1 cellular context compared by ENCODE assay signal in genomic region chr2:70029814-70030409, GRCh38.
TF ChIP-seq lines count a peak whose summit lies in the region.

No MANE protein-coding gene starts in this region.

TF ChIP-seq in K562, 482 proteins besides CTCF, POLR2A, EP300 and RAD21 (continued from another document and continues in another):
- TF ChIP-seq HBP1 (CRISPR knock-in tag; IDR thresholded peaks at IDR 0.05) (0 out of 2 replicates have a peak, but pooled peaks have one; percentile 15), TOE1 (IDR thresholded peaks at IDR 0.05; ENCODE audit: borderline replicate concordance) (peak; percentile 98), TOE1 (CRISPR knock-in tag; IDR thresholded peaks at IDR 0.05; ENCODE audit: borderline replicate concordance, low read depth) (no peak), RBM17 (IDR thresholded peaks at IDR 0.05; ENCODE audit: borderline replicate concordance, low read depth, low read length) (no peak), BRF1 (IDR thresholded peaks at IDR 0.05; ENCODE audit: borderline replicate concordance, extremely low read depth, insufficient read length) (no peak), KLF6 (CRISPR knock-in tag; IDR thresholded peaks at IDR 0.05; ENCODE audit: borderline replicate concordance) (peak; percentile 4; the same call in 1 of the 2 replicates), MTA3 (IDR thresholded peaks at IDR 0.05; ENCODE audit: borderline replicate concordance) (no peak; the same call in 1 of the 2 replicates), POLR2AphosphoS5 (IDR thresholded peaks at IDR 0.05; ENCODE audit: control insufficient read depth, insufficient read depth, low read depth, low read length) (peak; percentile 36; the same call in 1 of the 2 replicates), ARID2 (IDR thresholded peaks at IDR 0.05) (no peak), USF2 (CRISPR knock-in tag; IDR thresholded peaks at IDR 0.05) (peak; percentile 91), ZNF639 (CRISPR knock-in tag; conservative IDR thresholded peaks at IDR 0.05 in 1 of 2, IDR thresholded peaks at IDR 0.05 in 1 of 2) (peak in 1 of 2 experiments; percentile 50; a peak in 1 of 4 replicates), NR2C2 (CRISPR knock-in tag; IDR thresholded peaks at IDR 0.05) (no peak), NR2C2 (tag; IDR thresholded peaks at IDR 0.05) (no peak), PHF8 (IDR thresholded peaks at IDR 0.05; ENCODE audit: borderline replicate concordance, low read length) (peak; percentile 37; the same call in 1 of the 2 replicates), ZNF592 (IDR thresholded peaks at IDR 0.05) (peak; percentile 92), BRD9 (IDR thresholded peaks at IDR 0.05; ENCODE audit: low read depth, partially characterized antibody) (peak; percentile 91), ZNF584 (CRISPR knock-in tag; IDR thresholded peaks at IDR 0.05; ENCODE audit: low read depth) (peak; percentile 83; the same call in 1 of the 2 replicates), ZNF282 (CRISPR knock-in tag; IDR thresholded peaks at IDR 0.05) (no peak), HNRNPK (IDR thresholded peaks at IDR 0.05; ENCODE audit: low read depth, low read length, poor library complexity, severe bottlenecking) (no peak), ZBTB11 (CRISPR knock-in tag; IDR thresholded peaks at IDR 0.05) (peak in 1 of 3 experiments; percentile 71; a peak in 1 of 6 replicates), PBX2 (CRISPR knock-in tag; IDR thresholded peaks at IDR 0.05; ENCODE audit: low read depth) (no peak), PBX2 (tag; conservative IDR thresholded peaks at IDR 0.05; ENCODE audit: low read depth) (peak; percentile 51; the same call in 1 of the 2 replicates), ZNF197 (CRISPR knock-in tag; IDR thresholded peaks at IDR 0.05; ENCODE audit: low read depth) (0 out of 2 replicates have a peak, but pooled peaks have one; percentile 60), HINFP (tag; conservative IDR thresholded peaks at IDR 0.05; ENCODE audit: low read depth) (0 out of 2 replicates have a peak, but pooled peaks have one; percentile 24), NEUROD1 (IDR thresholded peaks at IDR 0.05; ENCODE audit: borderline replicate concordance, low read depth, low read length, partially characterized antibody) (peak; percentile 21), ZKSCAN8 (CRISPR knock-in tag; IDR thresholded peaks at IDR 0.05) (0 out of 2 replicates have a peak, but pooled peaks have one; percentile 43), NFXL1 (CRISPR knock-in tag; IDR thresholded peaks at IDR 0.05) (0 out of 2 replicates have a peak, but pooled peaks have one; percentile 7), VEZF1 (CRISPR knock-in tag; IDR thresholded peaks at IDR 0.05) (peak; percentile 67), ZNF41 (CRISPR knock-in tag; conservative IDR thresholded peaks at IDR 0.05) (peak; percentile 10; the same call in 1 of the 2 replicates), GTF2A2 (tag; IDR thresholded peaks at IDR 0.05) (no peak), NBN (IDR thresholded peaks at IDR 0.05; ENCODE audit: low read depth) (peak; percentile 83), NFATC3 (IDR thresholded peaks at IDR 0.05) (peak; percentile 49; the same call in 1 of the 2 replicates), CEBPB (tag; IDR thresholded peaks at IDR 0.05) (0 out of 2 replicates have a peak, but pooled peaks have one; percentile 6), SAFB (IDR thresholded peaks at IDR 0.05; ENCODE audit: borderline replicate concordance, low read depth, low read length) (no peak), FOXA3 (CRISPR knock-in tag; conservative IDR thresholded peaks at IDR 0.05 in 1 of 2, IDR thresholded peaks at IDR 0.05 in 1 of 2) (no peak), CREB1 (IDR thresholded peaks at IDR 0.05) (no peak), CREB1 (CRISPR knock-in tag; IDR thresholded peaks at IDR 0.05) (peak; percentile 40; the same call in 1 of the 2 replicates), MLLT1 (IDR thresholded peaks at IDR 0.05) (no peak), NCOR1 (IDR thresholded peaks at IDR 0.05) (peak; percentile 50), CBX5 (IDR thresholded peaks at IDR 0.05; ENCODE audit: borderline replicate concordance, low read depth) (no peak), TAF1 (IDR thresholded peaks at IDR 0.05; ENCODE audit: control insufficient read depth, extremely low read depth, insufficient read depth, low read length, severe bottlenecking) (peak; percentile 43), HCFC1 (IDR thresholded peaks at IDR 0.05; ENCODE audit: low read depth, low read length) (0 out of 2 replicates have a peak, but pooled peaks have one; percentile 26), SRF (CRISPR knock-in tag; IDR thresholded peaks at IDR 0.05) (no peak; a peak in 1 of 4 replicates), NRF1 (conservative IDR thresholded peaks at IDR 0.05 in 1 of 2, IDR thresholded peaks at IDR 0.05 in 1 of 2) (no peak)
